ENCODE assay signal across 8 cellular contexts in genomic region chr3:172125963-172126403, GRCh38.
A peak's percentile ranks its signal among the peaks of the same experiment; 100 is the strongest.
DNase-seq lines count a peak whose midpoint lies in the region; ATAC-seq and TF ChIP-seq lines count a peak whose summit lies in the region.
"Had no signal": no experiment of that assay in that cellular context is flagged by ENCODE, and none has a peak within 500 bp of the region (broad histone marks: within the 10 kb centered on the region; RNA-seq: fewer than 3 reads in every experiment).

No MANE protein-coding gene starts in this region.

- peak overlapping the region; percentile 1 to 63 for H3K27ac ChIP-seq in lung (ENCODE audit: low read depth in 1 of 2, low read length in 1 of 2)
- peak overlapping the region in 2 of 3 donors; percentile 32 to 39 for H3K27ac ChIP-seq in thyroid gland

- no peak for ATAC-seq in lung (ENCODE audit: insufficient read depth, low FRiP score)
- no peak for ATAC-seq in GM18909 (IDR thresholded peaks at IDR 0.05; ENCODE audit: poor library complexity, unreplicated experiment)

- intact Hi-C loops in thyroid gland (cut with DNase I), result no loop called here

- H3K4me3 ChIP-seq in MG63 (no peak overlapping the region), lung (no peak overlapping the region), thyroid gland (replicated peaks in 1 of 3) (no peak overlapping the region)
- H3K4me3 ChIP-seq: skin epidermis had no signal

- H3K9me3 ChIP-seq in MG63 (no peaks in the 10 kb centered on the region), lung (ENCODE audit: control insufficient read depth in 2 of 2, insufficient read depth in 1 of 2, low read length in 1 of 2) (no peaks in the 10 kb centered on the region), thyroid gland (no peaks in the 10 kb centered on the region)

- H3K36me3 ChIP-seq in MG63 (peaks cover 59% of the 10 kb centered on the region), lung (ENCODE audit: control insufficient read depth in 2 of 2, insufficient read depth in 2 of 2, low read length in 2 of 2) (peaks cover 7 to 9% of the 10 kb centered on the region in 2 donors), thyroid gland (no peaks in the 10 kb centered on the region)

- H3K4me1 ChIP-seq in lung (ENCODE audit: control insufficient read depth in 2 of 2, insufficient read depth in 2 of 2, low read length in 2 of 2) (peaks cover 21 to 40% of the 10 kb centered on the region in 2 donors), thyroid gland (peaks cover 33 to 63% of the 10 kb centered on the region in 2 donors)

- 34 to 57% methylated on average over 6 of the region's 6 CpGs for WGBS in lung, 2 donors
- 50 to 71% methylated on average over 6 of the region's 6 CpGs for WGBS in thyroid gland, 2 donors

- no peak for TF ChIP-seq CTCF in lung (IDR thresholded peaks at IDR 0.05; ENCODE audit: control extremely low read depth, extremely low read depth)
- no peak for TF ChIP-seq CTCF in thyroid gland (IDR thresholded peaks at IDR 0.05)

- TF ChIP-seq POLR2A in thyroid gland (IDR thresholded peaks at IDR 0.05), result no peak

- H3K27me3 ChIP-seq in MG63, result no peaks in the 10 kb centered on the region
- H3K27me3 ChIP-seq in lung (ENCODE audit: control insufficient read depth, insufficient read depth), result no peaks in the 10 kb centered on the region
- H3K27me3 ChIP-seq in thyroid gland, result no peaks in the 10 kb centered on the region

- DNase-seq in MG63 (peak; percentile 66), dermis blood vessel endothelial cell (peak; percentile 36), lung (ENCODE audit: low spot score) (peak; percentile 51), thyroid gland (no peak), T-helper 2 cell (no peak), NCI-H1417 (lab: John Stamatoyannopoulos, UW) (no peak)

Comparison
In these comparisons a context has a peak if more than half of its experiments do, and no peak if none do; other contexts are left out.
1. DNase-seq: peak in MG63 (single experiment), dermis blood vessel endothelial cell (single experiment) and lung (single experiment); none in thyroid gland (0 of 2), T-helper 2 cell (0 of 5) and NCI-H1417 (0 of 3).